32 cellular contexts compared by ENCODE assay signal in the genomic region with DNA sequence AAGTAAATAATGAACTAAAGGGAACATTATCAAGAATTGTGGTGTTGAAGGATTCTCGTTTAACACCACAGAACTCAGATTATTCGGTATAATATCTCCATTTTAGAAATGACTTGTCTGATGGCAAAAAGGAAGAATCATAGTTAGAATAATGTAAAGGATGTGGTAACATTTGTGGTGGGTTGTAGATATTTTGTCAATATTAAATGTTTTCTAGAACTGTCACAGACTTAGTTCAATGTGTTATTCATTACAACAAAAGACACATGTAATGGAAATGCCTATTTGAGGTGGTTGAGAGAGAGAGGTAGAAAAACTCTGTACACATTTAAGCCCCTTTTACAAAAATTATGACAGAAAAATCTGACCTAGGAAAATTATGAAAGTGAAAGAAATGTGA.
"Had no signal": no experiment of that assay in that cellular context is flagged by ENCODE, and none has a peak within 500 bp of the region (broad histone marks: within the 10 kb centered on the region; RNA-seq: fewer than 3 reads in every experiment).

No MANE protein-coding gene starts in this region.

- H3K4me1 ChIP-seq: SJSA1 had no signal

- FAIRE-seq: colon had no signal

- DNase-seq: activated CD4-positive, alpha-beta T cell treated with anti-CD3 and anti-CD28 coated beads, Interleukin-2, amount 10 ng/mL, durations not matched to agents 24 days and 14 days; activated CD4-positive, alpha-beta T cell treated with anti-CD3 and anti-CD28 coated beads, Interleukin-2, amount 50 U/mL, for 4 hours; activated CD8-positive, alpha-beta T cell treated with anti-CD3 and anti-CD28 coated beads for 36 hours; activated effector memory CD4-positive, alpha-beta T cell treated with anti-CD3 and anti-CD28 coated beads, Interleukin-2, amount 50 U/mL, for 16 hours; activated naive CD4-positive, alpha-beta T cell; activated naive CD4-positive, alpha-beta T cell treated with anti-CD3 and anti-CD28 coated beads, Interleukin-2, amount 50 U/mL, for 16 hours; activated naive CD8-positive, alpha-beta T cell treated with anti-CD3 and anti-CD28 coated beads for 36 hours; activated T-cell treated with anti-CD3 and anti-CD28 coated beads, Interleukin-2, amount 50 U/mL, for 1 hour; activated T-cell treated with anti-CD3 and anti-CD28 coated beads, Interleukin-2, amount 50 U/mL, for 72 hours; amniotic stem cell; aorta; brain microvascular endothelial cell; central memory CD4-positive, alpha-beta T cell; MM.1S; MV-4-11; NCI-H1092; NCI-H187 treated with DMSO at 0.1 percent for 48 hours; NCI-H2081; NCI-H2171 treated with DMSO at 0.1 percent for 48 hours; NCI-H2227 treated with DMSO at 0.1 percent for 48 hours; NCI-H446; NCI-H524; NCI-H69; NCI-H82; SHP77 treated with DMSO at 0.1 percent for 48 hours; SW 1271; T1000; WERI-Rb-1 had no signal

- H3K36me3 ChIP-seq: brain microvascular endothelial cell, SJSA1, WERI-Rb-1 had no signal

- H3K4me3 Mint-ChIP-seq: activated CD4-positive, alpha-beta T cell treated with anti-CD3 and anti-CD28 coated beads, Interleukin-2, amount 10 ng/mL, durations not matched to agents 24 days and 14 days; activated CD8-positive, alpha-beta T cell treated with anti-CD3 and anti-CD28 coated beads for 36 hours; activated naive CD8-positive, alpha-beta T cell treated with anti-CD3 and anti-CD28 coated beads for 36 hours; activated T-cell treated with anti-CD3 and anti-CD28 coated beads, Interleukin-2, amount 50 U/mL, for 72 hours; activated T-helper 17 cell treated with anti-CD3 and anti-CD28 coated beads, Interleukin-2, amount 50 U/mL, for 72 hours had no signal

- H3K4me3 ChIP-seq: SJSA1 had no signal

- H3K36me3 Mint-ChIP-seq: activated naive CD8-positive, alpha-beta T cell treated with anti-CD3 and anti-CD28 coated beads for 36 hours had no signal

- H3K27ac ChIP-seq: brain microvascular endothelial cell, SJSA1, WERI-Rb-1 had no signal

- H3K4me1 Mint-ChIP-seq: activated CD4-positive, alpha-beta T cell treated with anti-CD3 and anti-CD28 coated beads, Interleukin-2, amount 10 ng/mL, durations not matched to agents 24 days and 14 days; activated naive CD8-positive, alpha-beta T cell treated with anti-CD3 and anti-CD28 coated beads for 36 hours; activated T-helper 17 cell treated with anti-CD3 and anti-CD28 coated beads, Interleukin-2, amount 50 U/mL, for 72 hours had no signal

- H3K27ac Mint-ChIP-seq: activated CD4-positive, alpha-beta T cell treated with anti-CD3 and anti-CD28 coated beads, Interleukin-2, amount 10 ng/mL, durations not matched to agents 24 days and 14 days; activated CD8-positive, alpha-beta T cell treated with anti-CD3 and anti-CD28 coated beads for 36 hours; activated naive CD8-positive, alpha-beta T cell treated with anti-CD3 and anti-CD28 coated beads for 36 hours; activated T-cell treated with anti-CD3 and anti-CD28 coated beads, Interleukin-2, amount 50 U/mL, for 72 hours; activated T-helper 17 cell treated with anti-CD3 and anti-CD28 coated beads, Interleukin-2, amount 50 U/mL, for 72 hours had no signal

- H3K9me3 ChIP-seq: SJSA1 had no signal

- ATAC-seq: activated CD8-positive, alpha-beta T cell treated with anti-CD3 and anti-CD28 coated beads for 36 hours; activated T-cell treated with anti-CD3 and anti-CD28 coated beads, Interleukin-2, amount 50 U/mL, for 72 hours; activated T-helper 17 cell treated with anti-CD3 and anti-CD28 coated beads, Interleukin-2, amount 50 U/mL, for 72 hours; Panc1 had no signal

- H3K27me3 ChIP-seq: brain microvascular endothelial cell, SJSA1 had no signal

- H3K9me3 Mint-ChIP-seq: activated CD4-positive, alpha-beta T cell treated with anti-CD3 and anti-CD28 coated beads, Interleukin-2, amount 10 ng/mL, durations not matched to agents 24 days and 14 days had no signal

- H3K27me3 Mint-ChIP-seq: activated CD4-positive, alpha-beta T cell treated with anti-CD3 and anti-CD28 coated beads, Interleukin-2, amount 10 ng/mL, durations not matched to agents 24 days and 14 days; activated CD8-positive, alpha-beta T cell treated with anti-CD3 and anti-CD28 coated beads for 36 hours; activated naive CD8-positive, alpha-beta T cell treated with anti-CD3 and anti-CD28 coated beads for 36 hours; activated T-helper 17 cell treated with anti-CD3 and anti-CD28 coated beads, Interleukin-2, amount 50 U/mL, for 72 hours had no signal
